Comparison of ENCODE assay signal across 1 cellular context in the genomic region with DNA sequence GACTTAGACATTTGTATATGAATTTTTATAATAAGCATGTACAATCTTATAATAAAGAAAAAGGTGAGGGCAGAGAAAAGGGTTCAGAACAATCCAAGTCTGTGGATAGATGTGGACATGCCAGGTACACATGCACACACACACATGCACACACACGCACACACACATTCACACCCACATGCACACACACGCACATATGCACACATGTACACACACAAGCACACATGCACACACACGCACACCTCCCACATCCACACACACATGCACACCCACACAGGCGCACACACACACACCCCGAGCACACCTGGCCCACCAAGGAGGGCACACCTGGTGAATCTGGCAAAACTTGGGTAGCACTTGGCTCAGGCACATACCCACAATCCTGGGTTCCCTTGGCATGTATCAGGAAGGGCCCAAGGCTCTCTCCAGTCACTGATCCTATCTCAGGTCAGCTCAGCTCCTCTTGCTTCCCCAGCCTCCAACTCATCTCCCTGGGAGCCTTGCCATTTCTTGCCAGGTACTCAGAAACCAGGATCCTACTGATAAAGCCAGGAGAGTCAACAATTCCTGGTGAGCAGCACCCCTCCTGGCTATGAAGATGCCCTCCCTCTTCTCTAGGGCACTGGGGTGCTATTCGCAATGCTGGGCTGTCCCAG.
TF ChIP-seq lines count a peak whose summit lies in the region.

No MANE protein-coding gene starts in this region.

TF ChIP-seq in IMR-90, 13 proteins besides CTCF, POLR2A, EP300 and RAD21:
- no peak for TF ChIP-seq RFX5 (IDR thresholded peaks at IDR 0.05; ENCODE audit: low read depth, low read length)
